In the genomic region with DNA sequence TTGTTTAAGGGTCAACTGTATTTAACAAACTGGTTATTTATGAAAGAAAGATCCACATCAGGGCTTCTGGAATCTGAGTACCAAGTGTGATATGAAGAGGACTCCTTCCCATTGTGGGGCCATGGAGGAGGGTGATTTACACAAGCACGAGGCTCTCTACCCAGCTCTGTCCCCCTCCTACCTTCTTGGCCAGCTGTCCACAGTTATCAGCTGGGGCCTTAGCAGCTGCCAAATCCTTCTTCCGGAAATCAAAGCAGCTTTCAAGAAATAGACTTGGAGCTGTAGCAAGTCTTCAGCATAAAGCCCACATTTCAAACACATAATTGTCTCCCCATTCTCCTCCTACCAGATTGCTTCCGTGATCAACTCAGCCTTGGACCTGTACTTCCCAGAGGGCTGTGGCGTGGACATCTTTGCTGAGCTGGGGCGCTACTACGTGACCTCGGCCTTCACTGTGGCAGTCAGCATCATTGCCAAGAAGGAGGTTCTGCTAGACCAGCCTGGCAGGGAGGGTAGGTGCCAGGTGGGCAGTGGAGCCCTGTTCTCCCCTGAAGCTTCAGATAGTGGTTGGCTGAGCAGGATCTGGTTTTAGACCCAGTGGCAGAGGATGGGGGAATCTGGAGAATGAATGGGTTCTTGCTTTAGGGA, we compare ENCODE assay signal across 13 cellular contexts. TPM values are rescaled to one million over a fixed set of nuclear protein-coding genes. Genes with fewer than 3 reads are reported as not detected.
DNase-seq lines count a peak whose midpoint lies in the region; ATAC-seq, FAIRE-seq and TF ChIP-seq lines count a peak whose summit lies in the region.
"Had no signal": no experiment of that assay in that cellular context is flagged by ENCODE, and none has a peak within 500 bp of the region (broad histone marks: within the 10 kb centered on the region; RNA-seq: fewer than 3 reads in every experiment).

No MANE protein-coding gene starts in this region.

- no peak for TF ChIP-seq POLR2A in H1 (IDR thresholded peaks at IDR 0.05; ENCODE audit: control extremely low read depth in 1 of 2, low read depth in 2 of 2, low read length in 2 of 2)
- TF ChIP-seq POLR2A in GM18505 (IDR thresholded peaks at IDR 0.05; ENCODE audit: borderline replicate concordance, extremely low read depth, insufficient read depth, insufficient read length): no peak

- H4K5ac ChIP-seq in H1 (ENCODE audit: insufficient read length, low read depth, low read length): no peak overlapping the region

- no peak overlapping the region for H3K23ac ChIP-seq in H1 (ENCODE audit: insufficient read length)

- no peak overlapping the region for H2AFZ ChIP-seq in H1 (ENCODE audit: low read length)

- no peak for DNase-seq in activated CD4-positive, alpha-beta T cell treated with anti-CD3 and anti-CD28 coated beads, Interleukin-2, amount 10 ng/mL, durations not matched to agents 7 days and 5 days
- no peak for DNase-seq in activated CD4-positive, alpha-beta T cell treated with anti-CD3 and anti-CD28 coated beads, Interleukin-2, amount 50 U/mL, for 4 hours
- DNase-seq in SJCRH30: peak; percentile 89 to 96
- DNase-seq in H1 (ENCODE audit: low read depth in 1 of 2, low spot score in 2 of 2): no peak
- DNase-seq in skeletal muscle cell (ENCODE audit: low read depth): peak; percentile 56
- DNase-seq in NOMO-1 treated with dmso at 0.1 percent for 144 hours (lab: John Stamatoyannopoulos, UW; ENCODE audit: unreplicated experiment): no peak
- no peak for DNase-seq in C1 segment of cervical spinal cord (lab: John Stamatoyannopoulos, UW)
- DNase-seq: GF-D8, islet precursor cell, midbrain, NCI-H2227 treated with DMSO at 0.1 percent for 48 hours had no signal

- H3K36me3 ChIP-seq in SJCRH30: no peaks in the 10 kb centered on the region
- no peaks in the 10 kb centered on the region for H3K36me3 ChIP-seq in H1 (ENCODE audit: control insufficient read depth in 2 of 4, insufficient read depth in 4 of 4, low read length in 3 of 4)

- no peaks in the 10 kb centered on the region for H3K9me3 ChIP-seq in SJCRH30 (replicated peaks)
- no peaks in the 10 kb centered on the region for H3K9me3 ChIP-seq in H1 (ENCODE audit: insufficient read depth in 2 of 2, low read depth in 1 of 2, low read length in 1 of 2)
- H3K9me3 ChIP-seq: A549 had no signal

- H2BK15ac ChIP-seq in H1 (ENCODE audit: low read length): no peak overlapping the region; the same call in 1 of the 2 replicates

- H4K20me1 ChIP-seq in H1 (replicated peaks in 1 of 2; ENCODE audit: control insufficient read depth in 1 of 2, insufficient read depth in 2 of 2, low read length in 2 of 2): no peaks in the 10 kb centered on the region

- H3K18ac ChIP-seq in H1 (ENCODE audit: extremely low read depth, low read length): no peak overlapping the region

- TF ChIP-seq RAD21 in H1 (IDR thresholded peaks at IDR 0.05 in 1 of 2, conservative IDR thresholded peaks at IDR 0.05 in 1 of 2; ENCODE audit: low read depth in 2 of 2, low read length in 2 of 2): no peak

- H3K27me3 Mint-ChIP-seq in activated CD4-positive, alpha-beta T cell treated with anti-CD3 and anti-CD28 coated beads, Interleukin-2, amount 10 ng/mL, durations not matched to agents 7 days and 5 days: no peaks in the 10 kb centered on the region

- CTCF ChIA-PET in activated CD4-positive, alpha-beta T cell treated with anti-CD3 and anti-CD28 coated beads, Interleukin-2, amount 10 ng/mL, durations not matched to agents 7 days and 5 days (lab: Charles Lee): interaction anchor here (0.6 to 4.9 kb wide), 6 partner anchors 9 to 315 kb away, joined by 3 to 27 read pairs (median 4); no protein-coding TSS in a partner anchor
- CTCF ChIA-PET in H1 (lab: Charles Lee; ENCODE audit: partially characterized antibody): interaction anchor here (0.7 to 3.7 kb wide), 13 partner anchors 10 to 374 kb away, joined by 3 to 14 read pairs (median 4); no protein-coding TSS in a partner anchor

- no peak overlapping the region for H3K4me2 ChIP-seq in H1 (ENCODE audit: insufficient read depth in 1 of 2, low read depth in 2 of 2, low read length in 2 of 2)
- H3K4me2 ChIP-seq: A549 had no signal

- no peak for ATAC-seq in GM18505 (IDR thresholded peaks at IDR 0.05; ENCODE audit: unreplicated experiment)
- ATAC-seq: A549 had no signal

- H4K8ac ChIP-seq in H1 (ENCODE audit: extremely low read depth, insufficient read depth, low read length): peak overlapping the region; percentile 3; the same call in 1 of the 2 replicates

- peaks cover 10% of the 10 kb centered on the region for H3K36me3 Mint-ChIP-seq in activated CD4-positive, alpha-beta T cell treated with anti-CD3 and anti-CD28 coated beads, Interleukin-2, amount 10 ng/mL, durations not matched to agents 7 days and 5 days (ENCODE audit: low read depth)

- H3K9ac ChIP-seq in H1 (replicated peaks in 1 of 4; ENCODE audit: extremely low read depth in 1 of 4, low read depth in 3 of 4, low read length in 3 of 4): no peak overlapping the region

- H3K27ac ChIP-seq in SJCRH30 (peak overlapping the region; percentile 85), H1 (ENCODE audit: low read depth, low read length) (no peak overlapping the region)
- H3K27ac ChIP-seq: A549 had no signal

- H3K9me3 Mint-ChIP-seq in activated CD4-positive, alpha-beta T cell treated with anti-CD3 and anti-CD28 coated beads, Interleukin-2, amount 10 ng/mL, durations not matched to agents 7 days and 5 days: no peaks in the 10 kb centered on the region

- no peaks in the 10 kb centered on the region for H3K79me2 ChIP-seq in H1 (ENCODE audit: control insufficient read depth in 1 of 2, insufficient read depth in 2 of 2, low read length in 2 of 2)

- no peak overlapping the region for H3K56ac ChIP-seq in H1 (replicated peaks; ENCODE audit: insufficient read length, low read depth, low read length)

- peaks cover 50% of the 10 kb centered on the region for H3K4me1 ChIP-seq in SJCRH30
- peaks cover 0 to 3% (median 1%) of the 10 kb centered on the region in 4 experiments; a peak in 3 of 7 replicates for H3K4me1 ChIP-seq in H1 (replicated peaks in 1 of 4; ENCODE audit: control insufficient read depth in 3 of 4, insufficient read depth in 4 of 4, low read length in 3 of 4)
- H3K4me1 ChIP-seq: A549 had no signal

- peak overlapping the region; percentile 98 for H3K27ac Mint-ChIP-seq in activated CD4-positive, alpha-beta T cell treated with anti-CD3 and anti-CD28 coated beads, Interleukin-2, amount 10 ng/mL, durations not matched to agents 7 days and 5 days

- POLR2A ChIA-PET in activated CD4-positive, alpha-beta T cell treated with anti-CD3 and anti-CD28 coated beads, Interleukin-2, amount 10 ng/mL, durations not matched to agents 7 days and 5 days (lab: Charles Lee): no interaction called here
- POLR2A ChIA-PET in H1 (lab: Charles Lee; ENCODE audit: partially characterized antibody): no interaction called here

- H3K14ac ChIP-seq in H1 (ENCODE audit: insufficient read length): no peak overlapping the region

- no peak overlapping the region for H2AK5ac ChIP-seq in H1 (ENCODE audit: low read depth, low read length)

- no peak overlapping the region for H3K4me3 Mint-ChIP-seq in activated CD4-positive, alpha-beta T cell treated with anti-CD3 and anti-CD28 coated beads, Interleukin-2, amount 10 ng/mL, durations not matched to agents 7 days and 5 days

- FAIRE-seq in H1 (lab: Jason Lieb, UNC): no peak
- FAIRE-seq: A549 had no signal

- H3K27me3 ChIP-seq in SJCRH30 (no peaks in the 10 kb centered on the region), H1 (replicated peaks in 1 of 4; ENCODE audit: control insufficient read depth in 3 of 4, extremely low read depth in 1 of 4, insufficient read depth in 3 of 4, low read length in 3 of 4) (no peaks in the 10 kb centered on the region)

- H3K79me1 ChIP-seq in H1 (ENCODE audit: low read depth, low read length): no peaks in the 10 kb centered on the region

- H3K4me3 ChIP-seq in SJCRH30 (peak overlapping the region; percentile 26), H1 (ENCODE audit: extremely low read depth in 1 of 4, insufficient read depth in 2 of 4, low read depth in 3 of 4, low read length in 4 of 4) (no peak overlapping the region), skeletal muscle cell (ENCODE audit: low read depth, low read length) (no peak overlapping the region)
- H3K4me3 ChIP-seq: A549 had no signal

- no peak for TF ChIP-seq EP300 in H1 (IDR thresholded peaks at IDR 0.05; ENCODE audit: borderline replicate concordance in 1 of 2, low read depth in 2 of 2, low read length in 2 of 2)

- no peak overlapping the region for H3K4ac ChIP-seq in H1 (replicated peaks; ENCODE audit: insufficient read length, low read depth, low read length)

- H3K4me1 Mint-ChIP-seq in activated CD4-positive, alpha-beta T cell treated with anti-CD3 and anti-CD28 coated beads, Interleukin-2, amount 10 ng/mL, durations not matched to agents 7 days and 5 days: peaks cover 81% of the 10 kb centered on the region

- H2BK120ac ChIP-seq in H1 (replicated peaks; ENCODE audit: low read depth, low read length): no peak overlapping the region

- H2BK20ac ChIP-seq in H1 (ENCODE audit: low read length): no peak overlapping the region

- 90% methylated on average over 7 of the region's 7 CpGs; no CpG with 5 or more reads in 1 of the 2 experiments for WGBS in H1 (ENCODE audit: extremely low coverage in 1 of 2, insufficient coverage in 1 of 2, insufficient read length in 1 of 2, insufficient replicate concordance in 2 of 2, low coverage in 1 of 2, low lambda C conversion rate in 2 of 2, missing lambda C conversion rate in 1 of 2), 2 experiments

- H2BK12ac ChIP-seq in H1 (ENCODE audit: low read depth, low read length): 0 out of 2 replicates have a peak overlapping the region, but pooled peaks have one; percentile 19

- no peak overlapping the region for H4K91ac ChIP-seq in H1 (replicated peaks; ENCODE audit: insufficient read length, low read length)

- H3K23me2 ChIP-seq in H1 (ENCODE audit: low read depth, low read length): no peaks in the 10 kb centered on the region

- no peak overlapping the region for H2BK5ac ChIP-seq in H1 (ENCODE audit: low read depth, low read length)

- no peak for TF ChIP-seq CTCF in H1 (IDR thresholded peaks at IDR 0.05; ENCODE audit: control extremely low read depth in 1 of 3, insufficient read depth in 1 of 3, low read depth in 1 of 3, low read length in 3 of 3)

RNA-seq across cellular contexts. Expression of a gene that starts 15.5 kb away (rescaled TPM):
- total RNA-seq in activated CD4-positive, alpha-beta T cell treated with anti-CD3 and anti-CD28 coated beads, Interleukin-2, amount 10 ng/mL, durations not matched to agents 7 days and 5 days: 1 to 10 TPM; 4.1 to 5.5 TPM
- total RNA-seq in SJCRH30 (2014; rRNA removed; shearing (Covaris generic)): 8.4 and 8.8 TPM in 2 replicates
- 0.21 and 0.22 TPM in 2 replicates for total RNA-seq in H1 (2021; fragmentation: NEBNext Ultra II Directional; extraction: Animal tissue kit (Norgen Biotek cat#: 25700))
- 0.82 and 0.91 TPM in 2 replicates for polyA plus RNA-seq in H1 (2011; rRNA removed)
- 0.75 TPM for polyA plus RNA-seq in H1 (2011; cell fraction: cytosol; rRNA removed)
- 1.9 TPM for polyA plus RNA-seq in H1 (2011; cell fraction: nucleus; rRNA removed)
- polyA plus RNA-seq in H1 (2012, experiment 1 of 2): 0.29 to 0.92 TPM (median 0.46 TPM) in 4 replicates
- polyA plus RNA-seq in H1 (2012, experiment 2 of 2): 0.56 TPM
- 0.51 TPM for polyA plus RNA-seq in H1 (2013, experiment 1 of 2)
- 0.37 TPM for polyA plus RNA-seq in H1 (2013, experiment 2 of 2)
- polyA minus RNA-seq in H1 (2011; rRNA and poly(A)+ RNA removed): 0.66 and 4.2 TPM in 2 replicates
- polyA minus RNA-seq in H1 (2011; cell fraction: cytosol; rRNA and poly(A)+ RNA removed): 1.4 TPM
- polyA minus RNA-seq in H1 (2011; cell fraction: nucleus; rRNA and poly(A)+ RNA removed): 3.4 TPM

RNA-seq across cellular contexts. Expression of a gene that starts 59.8 kb away (rescaled TPM):
- total RNA-seq in activated CD4-positive, alpha-beta T cell treated with anti-CD3 and anti-CD28 coated beads, Interleukin-2, amount 10 ng/mL, durations not matched to agents 7 days and 5 days: 100 to 1,000 TPM; 181 to 193 TPM
- total RNA-seq in SJCRH30 (2014; rRNA removed; shearing (Covaris generic)): 279 and 283 TPM in 2 replicates
- total RNA-seq in H1 (2021; fragmentation: NEBNext Ultra II Directional; extraction: Animal tissue kit (Norgen Biotek cat#: 25700)): 127 and 137 TPM in 2 replicates
- 92.3 and 110 TPM in 2 replicates for polyA plus RNA-seq in H1 (2011; rRNA removed)
- 188 TPM for polyA plus RNA-seq in H1 (2011; cell fraction: cytosol; rRNA removed)
- polyA plus RNA-seq in H1 (2011; cell fraction: nucleus; rRNA removed): 91.1 TPM
- polyA plus RNA-seq in H1 (2012, experiment 1 of 2): 119 to 218 TPM (median 127 TPM) in 4 replicates
- 68.7 TPM for polyA plus RNA-seq in H1 (2012, experiment 2 of 2)
- polyA plus RNA-seq in H1 (2013, experiment 1 of 2): 98.5 TPM
- 94.1 TPM for polyA plus RNA-seq in H1 (2013, experiment 2 of 2)
- 43.3 and 54.5 TPM in 2 replicates for polyA minus RNA-seq in H1 (2011; rRNA and poly(A)+ RNA removed)
- polyA minus RNA-seq in H1 (2011; cell fraction: cytosol; rRNA and poly(A)+ RNA removed): 53.7 TPM
- polyA minus RNA-seq in H1 (2011; cell fraction: nucleus; rRNA and poly(A)+ RNA removed): 68.6 TPM

Comparison
In these comparisons a context has a peak if more than half of its experiments do, and no peak if none do; other contexts are left out.
1. DNase-seq: peak in SJCRH30 (2 of 2) and skeletal muscle cell (single experiment); none in activated CD4-positive, alpha-beta T cell treated with anti-CD3 and anti-CD28 coated beads, Interleukin-2, amount 10 ng/mL, durations not matched to agents 7 days and 5 days (single experiment), activated CD4-positive, alpha-beta T cell treated with anti-CD3 and anti-CD28 coated beads, Interleukin-2, amount 50 U/mL, for 4 hours (0 of 2), H1 (0 of 2), NOMO-1 treated with dmso at 0.1 percent for 144 hours (single experiment) and C1 segment of cervical spinal cord (0 of 14).